In genomic region chr5:7597058-7597457, GRCh38 we compare ENCODE assay signal across 24 cellular contexts.
A peak's percentile ranks its signal among the peaks of the same experiment; 100 is the strongest.
DNase-seq lines count a peak whose midpoint lies in the region; ATAC-seq and TF ChIP-seq lines count a peak whose summit lies in the region.
"Had no signal": no experiment of that assay in that cellular context is flagged by ENCODE, and none has a peak within 500 bp of the region (broad histone marks: within the 10 kb centered on the region; RNA-seq: fewer than 3 reads in every experiment).

No MANE protein-coding gene starts in this region.

- H3K9me3 ChIP-seq in skeletal muscle tissue (ENCODE audit: control insufficient read depth in 3 of 3, low read length in 3 of 3) (no peaks in the 10 kb centered on the region), HAP-1 (no peaks in the 10 kb centered on the region)
- H3K9me3 ChIP-seq: testis had no signal

- no peak overlapping the region for H2AFZ ChIP-seq in GM23338
- H2AFZ ChIP-seq: parathyroid adenoma had no signal

- H3F3A ChIP-seq in GM23338 (replicated peaks; ENCODE audit: low read depth): no peaks in the 10 kb centered on the region

- peaks cover 9% of the 10 kb centered on the region for H3K27me3 Mint-ChIP-seq in GM23338 (ENCODE audit: insufficient read depth, low read depth, poor library complexity)
- H3K27me3 Mint-ChIP-seq: activated CD4-positive, alpha-beta memory T cell treated with anti-CD3 and anti-CD28 coated beads, Interleukin-2, amount 10 ng/mL, durations not matched to agents 7 days and 5 days; CD4-positive, alpha-beta T cell had no signal

- peaks cover 39% of the 10 kb centered on the region for H3K4me1 Mint-ChIP-seq in GM23338
- H3K4me1 Mint-ChIP-seq: activated CD4-positive, alpha-beta memory T cell treated with anti-CD3 and anti-CD28 coated beads, Interleukin-2, amount 10 ng/mL, durations not matched to agents 7 days and 5 days; nephron had no signal

- no peak for DNase-seq in GM23338 (ENCODE audit: low spot score)
- DNase-seq in SK-MEL-5 (ENCODE audit: low read depth, low spot score): peak; percentile 97
- peak; percentile 14 for DNase-seq in globus pallidus (ENCODE audit: low spot score)
- no peak for DNase-seq in DMS53 treated with DMSO at 0.1 percent for 48 hours (lab: John Stamatoyannopoulos, UW; ENCODE audit: unreplicated experiment)
- no peak for DNase-seq in cerebellar cortex (ENCODE audit: low spot score)
- no peak for DNase-seq in NCI-H510A treated with DMSO at 0.1 percent for 48 hours (lab: John Stamatoyannopoulos, UW)
- DNase-seq in HAP-1 (ENCODE audit: low spot score in 2 of 2): no peak
- DNase-seq: activated CD4-positive, alpha-beta memory T cell treated with anti-CD3 and anti-CD28 coated beads, Interleukin-2, amount 10 ng/mL, durations not matched to agents 7 days and 5 days; activated CD4-positive, CD25-positive, alpha-beta regulatory T cell; activated effector memory CD4-positive, alpha-beta T cell treated with Interleukin-2 at 50 U/mL for 16 hours; CD4-positive, alpha-beta T cell; cortex of kidney; DMS 273 treated with DMSO at 0.1 percent for 48 hours; GDM1; heart right ventricle; left ventricle myocardium superior; NCI-H1436 treated with DMSO at 0.1 percent for 48 hours; NCI-H526 treated with DMSO at 0.1 percent for 48 hours; T-helper 9 cell; testis had no signal

- H3K27me3 ChIP-seq in GM23338 (ENCODE audit: insufficient read depth) (no peaks in the 10 kb centered on the region), skeletal muscle tissue (ENCODE audit: control insufficient read depth in 3 of 3, insufficient read depth in 3 of 3, low read length in 3 of 3) (no peaks in the 10 kb centered on the region), HAP-1 (ENCODE audit: low read depth) (no peaks in the 10 kb centered on the region)
- H3K27me3 ChIP-seq: testis had no signal

- H3K36me3 Mint-ChIP-seq in GM23338 (ENCODE audit: low read depth): peaks cover 39% of the 10 kb centered on the region

- TF ChIP-seq CTCF in GM23338 (conservative IDR thresholded peaks at IDR 0.05; ENCODE audit: low read depth in 2 of 2): no peak

- in situ Hi-C loops in SK-MEL-5 (cut with HindIII; ENCODE audit: low pct_unique_long_range_greater_than_20kb, low sequenced_read_pairs): no loop called here
- in situ Hi-C loops in HAP-1 (cut with MboI; ENCODE audit: low sequenced_read_pairs): no loop called here

- peaks cover 10% of the 10 kb centered on the region; the same call in 1 of the 2 replicates for H3K9me2 ChIP-seq in GM23338 (ENCODE audit: insufficient read depth)

- no peaks in the 10 kb centered on the region for H3K36me3 ChIP-seq in GM23338 (ENCODE audit: insufficient read depth)
- peaks cover 0 to 3% (median 2%) of the 10 kb centered on the region in 3 donors for H3K36me3 ChIP-seq in skeletal muscle tissue (ENCODE audit: control insufficient read depth in 3 of 3, insufficient read depth in 3 of 3, low read length in 3 of 3)
- no peaks in the 10 kb centered on the region for H3K36me3 ChIP-seq in HAP-1 (replicated peaks)
- H3K36me3 ChIP-seq: heart right ventricle had no signal

- no peak overlapping the region for H3K27ac ChIP-seq in GM23338 (ENCODE audit: low read depth)
- peak overlapping the region; percentile 9 for H3K27ac ChIP-seq in skeletal muscle tissue (ENCODE audit: low read depth, low read length)
- H3K27ac ChIP-seq: heart right ventricle, HL-60, parathyroid adenoma, testis had no signal

- H3K27ac Mint-ChIP-seq in GM23338: 0 out of 2 replicates have a peak overlapping the region, but pooled peaks have one; percentile 61
- H3K27ac Mint-ChIP-seq: activated CD4-positive, alpha-beta memory T cell treated with anti-CD3 and anti-CD28 coated beads, Interleukin-2, amount 10 ng/mL, durations not matched to agents 7 days and 5 days; CD4-positive, alpha-beta T cell; nephron had no signal

- no peak overlapping the region for H3K4me3 Mint-ChIP-seq in GM23338
- H3K4me3 Mint-ChIP-seq: activated CD4-positive, alpha-beta memory T cell treated with anti-CD3 and anti-CD28 coated beads, Interleukin-2, amount 10 ng/mL, durations not matched to agents 7 days and 5 days; CD4-positive, alpha-beta T cell; nephron had no signal

- H3K4me2 ChIP-seq in GM23338: no peak overlapping the region

- H3K79me2 ChIP-seq in GM23338 (replicated peaks; ENCODE audit: insufficient read depth): peaks cover 44% of the 10 kb centered on the region
- H3K79me2 ChIP-seq: parathyroid adenoma had no signal

- H4K20me1 ChIP-seq in GM23338 (replicated peaks; ENCODE audit: insufficient read depth): peaks cover 4% of the 10 kb centered on the region; the same call in 1 of the 2 replicates

- H3K9ac ChIP-seq in skeletal muscle tissue (ENCODE audit: low read depth in 1 of 3, low read length in 3 of 3): no peak overlapping the region
- H3K9ac ChIP-seq: parathyroid adenoma had no signal

- H3K9me3 Mint-ChIP-seq in GM23338: no peaks in the 10 kb centered on the region
- H3K9me3 Mint-ChIP-seq: CD4-positive, alpha-beta T cell; nephron had no signal

- H3K4me1 ChIP-seq in GM23338 (ENCODE audit: insufficient read depth) (peaks cover 41% of the 10 kb centered on the region), skeletal muscle tissue (ENCODE audit: control insufficient read depth in 3 of 3, insufficient read depth in 3 of 3, low read length in 3 of 3) (peaks cover 14 to 20% (median 20%) of the 10 kb centered on the region in 3 donors), HAP-1 (no peaks in the 10 kb centered on the region)
- H3K4me1 ChIP-seq: heart right ventricle, parathyroid adenoma, testis had no signal

- peak; percentile 61 for ATAC-seq in GM23338
- ATAC-seq: heart right ventricle, left ventricle myocardium superior had no signal

- H3K4me3 ChIP-seq in GM23338: no peak overlapping the region
- H3K4me3 ChIP-seq in skeletal muscle tissue (ENCODE audit: low read length in 3 of 3): no peak overlapping the region
- no peak overlapping the region for H3K4me3 ChIP-seq in HAP-1
- H3K4me3 ChIP-seq: heart right ventricle, testis had no signal

TF ChIP-seq in GM23338, 12 proteins besides CTCF, POLR2A, EP300 and RAD21 (continues in another document):
- TF ChIP-seq CREB1 (CRISPR knock-in tag; IDR thresholded peaks at IDR 0.05; ENCODE audit: low read depth) (no peak), EZH2phosphoT487 (IDR thresholded peaks at IDR 0.05; ENCODE audit: unreplicated experiment) (no peak), STAT1 (IDR thresholded peaks at IDR 0.05; ENCODE audit: unreplicated experiment) (no peak), POLR2AphosphoS5 (IDR thresholded peaks at IDR 0.05; ENCODE audit: low read depth) (no peak), ZNF331 (CRISPR knock-in tag; IDR thresholded peaks at IDR 0.05; ENCODE audit: low read depth) (no peak), ZNF114 (CRISPR knock-in tag; IDR thresholded peaks at IDR 0.05) (no peak)
- TF ChIP-seq, protein P1, sequence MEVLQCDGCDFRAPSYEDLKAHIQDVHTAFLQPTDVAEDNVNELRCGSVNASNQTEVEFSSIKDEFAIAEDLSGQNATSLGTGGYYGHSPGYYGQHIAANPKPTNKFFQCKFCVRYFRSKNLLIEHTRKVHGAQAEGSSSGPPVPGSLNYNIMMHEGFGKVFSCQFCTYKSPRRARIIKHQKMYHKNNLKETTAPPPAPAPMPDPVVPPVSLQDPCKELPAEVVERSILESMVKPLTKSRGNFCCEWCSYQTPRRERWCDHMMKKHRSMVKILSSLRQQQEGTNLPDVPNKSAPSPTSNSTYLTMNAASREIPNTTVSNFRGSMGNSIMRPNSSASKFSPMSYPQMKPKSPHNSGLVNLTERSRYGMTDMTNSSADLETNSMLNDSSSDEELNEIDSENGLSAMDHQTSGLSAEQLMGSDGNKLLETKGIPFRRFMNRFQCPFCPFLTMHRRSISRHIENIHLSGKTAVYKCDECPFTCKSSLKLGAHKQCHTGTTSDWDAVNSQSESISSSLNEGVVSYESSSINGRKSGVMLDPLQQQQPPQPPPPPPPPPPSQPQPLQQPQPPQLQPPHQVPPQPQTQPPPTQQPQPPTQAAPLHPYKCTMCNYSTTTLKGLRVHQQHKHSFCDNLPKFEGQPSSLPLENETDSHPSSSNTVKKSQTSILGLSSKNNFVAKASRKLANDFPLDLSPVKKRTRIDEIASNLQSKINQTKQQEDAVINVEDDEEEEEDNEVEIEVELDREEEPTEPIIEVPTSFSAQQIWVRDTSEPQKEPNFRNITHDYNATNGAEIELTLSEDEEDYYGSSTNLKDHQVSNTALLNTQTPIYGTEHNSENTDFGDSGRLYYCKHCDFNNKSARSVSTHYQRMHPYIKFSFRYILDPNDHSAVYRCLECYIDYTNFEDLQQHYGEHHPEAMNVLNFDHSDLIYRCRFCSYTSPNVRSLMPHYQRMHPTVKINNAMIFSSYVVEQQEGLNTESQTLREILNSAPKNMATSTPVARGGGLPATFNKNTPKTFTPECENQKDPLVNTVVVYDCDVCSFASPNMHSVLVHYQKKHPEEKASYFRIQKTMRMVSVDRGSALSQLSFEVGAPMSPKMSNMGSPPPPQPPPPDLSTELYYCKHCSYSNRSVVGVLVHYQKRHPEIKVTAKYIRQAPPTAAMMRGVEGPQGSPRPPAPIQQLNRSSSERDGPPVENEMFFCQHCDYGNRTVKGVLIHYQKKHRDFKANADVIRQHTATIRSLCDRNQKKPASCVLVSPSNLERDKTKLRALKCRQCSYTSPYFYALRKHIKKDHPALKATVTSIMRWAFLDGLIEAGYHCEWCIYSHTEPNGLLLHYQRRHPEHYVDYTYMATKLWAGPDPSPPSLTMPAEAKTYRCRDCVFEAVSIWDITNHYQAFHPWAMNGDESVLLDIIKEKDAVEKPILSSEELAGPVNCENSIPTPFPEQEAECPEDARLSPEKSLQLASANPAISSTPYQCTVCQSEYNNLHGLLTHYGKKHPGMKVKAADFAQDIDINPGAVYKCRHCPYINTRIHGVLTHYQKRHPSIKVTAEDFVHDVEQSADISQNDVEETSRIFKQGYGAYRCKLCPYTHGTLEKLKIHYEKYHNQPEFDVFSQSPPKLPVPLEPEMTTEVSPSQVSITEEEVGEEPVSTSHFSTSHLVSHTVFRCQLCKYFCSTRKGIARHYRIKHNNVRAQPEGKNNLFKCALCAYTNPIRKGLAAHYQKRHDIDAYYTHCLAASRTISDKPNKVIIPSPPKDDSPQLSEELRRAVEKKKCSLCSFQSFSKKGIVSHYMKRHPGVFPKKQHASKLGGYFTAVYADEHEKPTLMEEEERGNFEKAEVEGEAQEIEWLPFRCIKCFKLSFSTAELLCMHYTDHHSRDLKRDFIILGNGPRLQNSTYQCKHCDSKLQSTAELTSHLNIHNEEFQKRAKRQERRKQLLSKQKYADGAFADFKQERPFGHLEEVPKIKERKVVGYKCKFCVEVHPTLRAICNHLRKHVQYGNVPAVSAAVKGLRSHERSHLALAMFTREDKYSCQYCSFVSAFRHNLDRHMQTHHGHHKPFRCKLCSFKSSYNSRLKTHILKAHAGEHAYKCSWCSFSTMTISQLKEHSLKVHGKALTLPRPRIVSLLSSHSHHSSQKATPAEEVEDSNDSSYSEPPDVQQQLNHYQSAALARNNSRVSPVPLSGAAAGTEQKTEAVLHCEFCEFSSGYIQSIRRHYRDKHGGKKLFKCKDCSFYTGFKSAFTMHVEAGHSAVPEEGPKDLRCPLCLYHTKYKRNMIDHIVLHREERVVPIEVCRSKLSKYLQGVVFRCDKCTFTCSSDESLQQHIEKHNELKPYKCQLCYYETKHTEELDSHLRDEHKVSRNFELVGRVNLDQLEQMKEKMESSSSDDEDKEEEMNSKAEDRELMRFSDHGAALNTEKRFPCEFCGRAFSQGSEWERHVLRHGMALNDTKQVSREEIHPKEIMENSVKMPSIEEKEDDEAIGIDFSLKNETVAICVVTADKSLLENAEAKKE (CRISPR knock-in tag; IDR thresholded peaks at IDR 0.05): no peak

Comparison
In these comparisons a context has a peak if more than half of its experiments do, and no peak if none do; other contexts are left out.
1. DNase-seq: peak in SK-MEL-5 (single experiment) and globus pallidus (single experiment); none in GM23338 (single experiment), DMS53 treated with DMSO at 0.1 percent for 48 hours (single experiment), cerebellar cortex (single experiment), NCI-H510A treated with DMSO at 0.1 percent for 48 hours (single experiment) and HAP-1 (0 of 2).